In the genomic region with DNA sequence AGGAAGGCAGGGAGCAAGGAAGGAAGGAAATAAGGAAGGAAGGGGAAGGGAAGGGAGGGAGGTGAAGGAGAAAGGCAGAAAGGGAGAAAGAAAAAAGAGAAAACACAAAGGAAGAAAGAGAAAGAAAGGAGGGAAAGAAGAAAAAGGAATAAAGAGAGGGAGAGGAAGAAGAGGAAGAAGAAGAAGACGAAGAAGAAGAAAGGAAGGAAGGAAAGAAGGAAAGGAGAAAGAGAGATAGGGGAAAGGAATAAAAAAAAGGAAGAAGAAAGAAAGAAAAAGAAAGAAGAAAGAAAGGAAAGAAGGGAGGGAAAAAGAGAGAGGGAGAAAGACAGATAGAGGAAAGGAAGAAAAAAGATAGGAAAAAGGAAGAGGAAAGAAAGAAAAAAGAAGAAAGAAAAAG, we compare ENCODE assay signal across 27 cellular contexts.
"Had no signal": no experiment of that assay in that cellular context is flagged by ENCODE, and none has a peak within 500 bp of the region (broad histone marks: within the 10 kb centered on the region; RNA-seq: fewer than 3 reads in every experiment).

No MANE protein-coding gene starts in this region.

- DNase-seq: stimulated activated CD4-positive, alpha-beta T cell treated with anti-CD3 and anti-CD28 coated beads, Interleukin-2, amount 100 ng/mL, for 48 hours; stimulated activated CD4-positive, alpha-beta T cell treated with anti-CD3 and anti-CD28 coated beads, Interleukin-4, amount 100 ng/mL, for 1 hour; stimulated activated CD4-positive, alpha-beta T cell treated with anti-CD3 and anti-CD28 coated beads, Interleukin-4, amount 100 ng/mL, for 24 hours; stimulated activated CD4-positive, alpha-beta T cell treated with anti-CD3 and anti-CD28 coated beads, Interleukin-4, amount 100 ng/mL, for 4 hours; stimulated activated CD8-positive, alpha-beta memory T cell treated with anti-CD3 and anti-CD28 coated beads, Interleukin-4, amount 100 ng/mL, for 48 hours; stimulated activated naive B cell treated with anti-CD40 and anti-IgM and Interleukin-4, amounts not matched to agents 10 μg/mL and 1 μg/mL and 100 μg/mL, for 72 hours; stimulated activated naive CD4-positive, alpha-beta T cell; stimulated activated naive CD4-positive, alpha-beta T cell treated with Interleukin-2 at 50 U/mL for 16 hours; stimulated activated naive CD8-positive, alpha-beta T cell treated with anti-CD3 and anti-CD28 coated beads, Interleukin-15, amount 100 ng/mL, for 72 hours; stimulated activated naive CD8-positive, alpha-beta T cell treated with anti-CD3 and anti-CD28 coated beads, Interleukin-15, Interleukin-2, amounts not matched to agents 100 U/mL and 50 U/mL, for 24 hours; stomach; substantia nigra; testis; thyroid gland; tibial artery; transverse colon; trophoblast cell; upper lobe of left lung; upper lobe of right lung; uterus had no signal

- H3K9me3 ChIP-seq: stomach, suprapubic skin, testis, thoracic aorta, thyroid gland, tibial artery, tibial nerve, transverse colon, upper lobe of left lung, upper lobe of right lung, uterus, vagina had no signal

- H3K27me3 ChIP-seq: stomach, suprapubic skin, testis, thyroid gland, tibial artery, tibial nerve, transverse colon, upper lobe of left lung, upper lobe of right lung, uterus, vagina had no signal

- H3K36me3 ChIP-seq: stomach, suprapubic skin, thoracic aorta, thyroid gland, tibial artery, tibial nerve, transverse colon, upper lobe of left lung, upper lobe of right lung, uterus, vagina had no signal

- H3K4me3 ChIP-seq: stomach, suprapubic skin, testis, thoracic aorta, thyroid gland, tibial artery, tibial nerve, transverse colon, upper lobe of left lung, upper lobe of right lung, uterus, vagina had no signal

- H3K27ac ChIP-seq: stomach, suprapubic skin, testis, thoracic aorta, thyroid gland, tibial artery, tibial nerve, transverse colon, upper lobe of left lung, upper lobe of right lung, uterus, vagina had no signal

- H3K4me1 ChIP-seq: stomach, suprapubic skin, testis, thyroid gland, tibial artery, tibial nerve, transverse colon, upper lobe of left lung, upper lobe of right lung, uterus, vagina had no signal

- ATAC-seq: stimulated activated effector memory CD8-positive, alpha-beta T cell treated with anti-CD3 and anti-CD28 coated beads, Interleukin-12 subunit alpha, Interleukin-12 subunit beta, amount 100 ng/mL, for 72 hours; stimulated activated memory B cell treated with anti-CD40 and anti-IgM and Interleukin-4, amounts not matched to agents 10 μg/mL and 1 μg/mL and 100 μg/mL, for 72 hours; stimulated activated naive B cell treated with anti-CD40 and anti-IgM and Interleukin-4, amounts not matched to agents 10 μg/mL and 1 μg/mL and 100 μg/mL, for 72 hours; stimulated activated naive CD8-positive, alpha-beta T cell treated with anti-CD3 and anti-CD28 coated beads, Interleukin-15, amount 100 ng/mL, for 72 hours; stimulated activated naive CD8-positive, alpha-beta T cell treated with anti-CD3 and anti-CD28 coated beads, Interleukin-15, Interleukin-2, amounts not matched to agents 100 U/mL and 50 U/mL, for 24 hours; upper lobe of right lung had no signal

- FAIRE-seq: urothelium cell line had no signal
